1 cellular context compared by ENCODE assay signal in genomic region chr3:193843447-193844301, GRCh38.
TF ChIP-seq lines count a peak whose summit lies in the region.

No MANE protein-coding gene starts in this region.

TF ChIP-seq in HepG2, 621 proteins besides CTCF, POLR2A, EP300 and RAD21 (continued from another document and continues in another):
- TF ChIP-seq FOSL1 (CRISPR knock-in tag; IDR thresholded peaks at IDR 0.05; ENCODE audit: borderline replicate concordance) (no peak), CEBPG (CRISPR knock-in tag; IDR thresholded peaks at IDR 0.05) (no peak), ZNF274 (CRISPR knock-in tag; IDR thresholded peaks at IDR 0.05) (no peak), ZNF414 (CRISPR knock-in tag; IDR thresholded peaks at IDR 0.05) (no peak), ZNF446 (CRISPR knock-in tag; IDR thresholded peaks at IDR 0.05) (no peak), ZNF546 (CRISPR knock-in tag; conservative IDR thresholded peaks at IDR 0.05) (no peak), HDAC1 (CRISPR knock-in tag; IDR thresholded peaks at IDR 0.05) (no peak), HIC2 (CRISPR knock-in tag; IDR thresholded peaks at IDR 0.05; ENCODE audit: low read depth) (no peak), THAP11 (CRISPR knock-in tag; IDR thresholded peaks at IDR 0.05) (no peak), SALL2 (CRISPR knock-in tag; IDR thresholded peaks at IDR 0.05) (no peak), ZNF556 (CRISPR knock-in tag; IDR thresholded peaks at IDR 0.05; ENCODE audit: borderline replicate concordance) (no peak), TFE3 (CRISPR knock-in tag; IDR thresholded peaks at IDR 0.05) (no peak), KAT7 (CRISPR knock-in tag; IDR thresholded peaks at IDR 0.05; ENCODE audit: borderline replicate concordance) (no peak), REL (CRISPR knock-in tag; conservative IDR thresholded peaks at IDR 0.05) (no peak), ZNF713 (CRISPR knock-in tag; IDR thresholded peaks at IDR 0.05) (no peak), SP5 (CRISPR knock-in tag; IDR thresholded peaks at IDR 0.05; ENCODE audit: borderline replicate concordance, low read depth) (peak; percentile 62), ZNF234 (CRISPR knock-in tag; conservative IDR thresholded peaks at IDR 0.05) (no peak), PCBP2 (optimal IDR thresholded peaks at IDR 0.05; ENCODE audit: low read depth, low read length, poor library complexity, severe bottlenecking) (no peak), FOXK1 (CRISPR knock-in tag; IDR thresholded peaks at IDR 0.05; ENCODE audit: borderline replicate concordance, low read depth) (no peak), ELF3 (CRISPR knock-in tag; IDR thresholded peaks at IDR 0.05) (peak; percentile 95), KLF15 (CRISPR knock-in tag; IDR thresholded peaks at IDR 0.05; ENCODE audit: borderline replicate concordance) (no peak), PRMT3 (CRISPR knock-in tag; IDR thresholded peaks at IDR 0.05; ENCODE audit: borderline replicate concordance, low read depth) (no peak), ZNF607 (CRISPR knock-in tag; IDR thresholded peaks at IDR 0.05; ENCODE audit: borderline replicate concordance) (no peak), ATAD3A (CRISPR knock-in tag; IDR thresholded peaks at IDR 0.05) (no peak), CEBPB (IDR thresholded peaks at IDR 0.05; ENCODE audit: borderline replicate concordance, low read depth, low read length) (no peak), EEA1 (CRISPR knock-in tag; IDR thresholded peaks at IDR 0.05; ENCODE audit: borderline replicate concordance) (no peak), SP1 (IDR thresholded peaks at IDR 0.05) (no peak), SP1 (CRISPR knock-in tag; IDR thresholded peaks at IDR 0.05) (no peak), PATZ1 (CRISPR knock-in tag; IDR thresholded peaks at IDR 0.05) (peak; percentile 57; the same call in 1 of the 2 replicates), RAD51 (IDR thresholded peaks at IDR 0.05; ENCODE audit: borderline replicate concordance) (no peak), U2AF1 (optimal IDR thresholded peaks at IDR 0.05; ENCODE audit: low read depth, low read length) (no peak), ZNF687 (CRISPR knock-in tag; IDR thresholded peaks at IDR 0.05) (no peak), ZFP1 (CRISPR knock-in tag; IDR thresholded peaks at IDR 0.05) (no peak), TCF7L2 (IDR thresholded peaks at IDR 0.05; ENCODE audit: low read depth, low read length) (no peak), PHB2 (IDR thresholded peaks at IDR 0.05; ENCODE audit: partially characterized antibody) (no peak), SMYD3 (CRISPR knock-in tag; IDR thresholded peaks at IDR 0.05) (no peak), ZNF747 (CRISPR knock-in tag; IDR thresholded peaks at IDR 0.05; ENCODE audit: borderline replicate concordance) (no peak), RFXANK (CRISPR knock-in tag; IDR thresholded peaks at IDR 0.05) (no peak)
- TF ChIP-seq, protein P1, sequence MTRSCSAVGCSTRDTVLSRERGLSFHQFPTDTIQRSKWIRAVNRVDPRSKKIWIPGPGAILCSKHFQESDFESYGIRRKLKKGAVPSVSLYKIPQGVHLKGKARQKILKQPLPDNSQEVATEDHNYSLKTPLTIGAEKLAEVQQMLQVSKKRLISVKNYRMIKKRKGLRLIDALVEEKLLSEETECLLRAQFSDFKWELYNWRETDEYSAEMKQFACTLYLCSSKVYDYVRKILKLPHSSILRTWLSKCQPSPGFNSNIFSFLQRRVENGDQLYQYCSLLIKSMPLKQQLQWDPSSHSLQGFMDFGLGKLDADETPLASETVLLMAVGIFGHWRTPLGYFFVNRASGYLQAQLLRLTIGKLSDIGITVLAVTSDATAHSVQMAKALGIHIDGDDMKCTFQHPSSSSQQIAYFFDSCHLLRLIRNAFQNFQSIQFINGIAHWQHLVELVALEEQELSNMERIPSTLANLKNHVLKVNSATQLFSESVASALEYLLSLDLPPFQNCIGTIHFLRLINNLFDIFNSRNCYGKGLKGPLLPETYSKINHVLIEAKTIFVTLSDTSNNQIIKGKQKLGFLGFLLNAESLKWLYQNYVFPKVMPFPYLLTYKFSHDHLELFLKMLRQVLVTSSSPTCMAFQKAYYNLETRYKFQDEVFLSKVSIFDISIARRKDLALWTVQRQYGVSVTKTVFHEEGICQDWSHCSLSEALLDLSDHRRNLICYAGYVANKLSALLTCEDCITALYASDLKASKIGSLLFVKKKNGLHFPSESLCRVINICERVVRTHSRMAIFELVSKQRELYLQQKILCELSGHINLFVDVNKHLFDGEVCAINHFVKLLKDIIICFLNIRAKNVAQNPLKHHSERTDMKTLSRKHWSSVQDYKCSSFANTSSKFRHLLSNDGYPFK (CRISPR knock-in tag; IDR thresholded peaks at IDR 0.05; ENCODE audit: borderline replicate concordance) = no peak
- TF ChIP-seq, protein P2, sequence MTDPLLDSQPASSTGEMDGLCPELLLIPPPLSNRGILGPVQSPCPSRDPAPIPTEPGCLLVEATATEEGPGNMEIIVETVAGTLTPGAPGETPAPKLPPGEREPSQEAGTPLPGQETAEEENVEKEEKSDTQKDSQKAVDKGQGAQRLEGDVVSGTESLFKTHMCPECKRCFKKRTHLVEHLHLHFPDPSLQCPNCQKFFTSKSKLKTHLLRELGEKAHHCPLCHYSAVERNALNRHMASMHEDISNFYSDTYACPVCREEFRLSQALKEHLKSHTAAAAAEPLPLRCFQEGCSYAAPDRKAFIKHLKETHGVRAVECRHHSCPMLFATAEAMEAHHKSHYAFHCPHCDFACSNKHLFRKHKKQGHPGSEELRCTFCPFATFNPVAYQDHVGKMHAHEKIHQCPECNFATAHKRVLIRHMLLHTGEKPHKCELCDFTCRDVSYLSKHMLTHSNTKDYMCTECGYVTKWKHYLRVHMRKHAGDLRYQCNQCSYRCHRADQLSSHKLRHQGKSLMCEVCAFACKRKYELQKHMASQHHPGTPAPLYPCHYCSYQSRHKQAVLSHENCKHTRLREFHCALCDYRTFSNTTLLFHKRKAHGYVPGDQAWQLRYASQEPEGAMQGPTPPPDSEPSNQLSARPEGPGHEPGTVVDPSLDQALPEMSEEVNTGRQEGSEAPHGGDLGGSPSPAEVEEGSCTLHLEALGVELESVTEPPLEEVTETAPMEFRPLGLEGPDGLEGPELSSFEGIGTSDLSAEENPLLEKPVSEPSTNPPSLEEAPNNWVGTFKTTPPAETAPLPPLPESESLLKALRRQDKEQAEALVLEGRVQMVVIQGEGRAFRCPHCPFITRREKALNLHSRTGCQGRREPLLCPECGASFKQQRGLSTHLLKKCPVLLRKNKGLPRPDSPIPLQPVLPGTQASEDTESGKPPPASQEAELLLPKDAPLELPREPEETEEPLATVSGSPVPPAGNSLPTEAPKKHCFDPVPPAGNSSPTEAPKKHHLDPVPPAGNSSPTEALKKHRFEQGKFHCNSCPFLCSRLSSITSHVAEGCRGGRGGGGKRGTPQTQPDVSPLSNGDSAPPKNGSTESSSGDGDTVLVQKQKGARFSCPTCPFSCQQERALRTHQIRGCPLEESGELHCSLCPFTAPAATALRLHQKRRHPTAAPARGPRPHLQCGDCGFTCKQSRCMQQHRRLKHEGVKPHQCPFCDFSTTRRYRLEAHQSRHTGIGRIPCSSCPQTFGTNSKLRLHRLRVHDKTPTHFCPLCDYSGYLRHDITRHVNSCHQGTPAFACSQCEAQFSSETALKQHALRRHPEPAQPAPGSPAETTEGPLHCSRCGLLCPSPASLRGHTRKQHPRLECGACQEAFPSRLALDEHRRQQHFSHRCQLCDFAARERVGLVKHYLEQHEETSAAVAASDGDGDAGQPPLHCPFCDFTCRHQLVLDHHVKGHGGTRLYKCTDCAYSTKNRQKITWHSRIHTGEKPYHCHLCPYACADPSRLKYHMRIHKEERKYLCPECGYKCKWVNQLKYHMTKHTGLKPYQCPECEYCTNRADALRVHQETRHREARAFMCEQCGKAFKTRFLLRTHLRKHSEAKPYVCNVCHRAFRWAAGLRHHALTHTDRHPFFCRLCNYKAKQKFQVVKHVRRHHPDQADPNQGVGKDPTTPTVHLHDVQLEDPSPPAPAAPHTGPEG (CRISPR knock-in tag; IDR thresholded peaks at IDR 0.05) = no peak
- TF ChIP-seq, protein P3, sequence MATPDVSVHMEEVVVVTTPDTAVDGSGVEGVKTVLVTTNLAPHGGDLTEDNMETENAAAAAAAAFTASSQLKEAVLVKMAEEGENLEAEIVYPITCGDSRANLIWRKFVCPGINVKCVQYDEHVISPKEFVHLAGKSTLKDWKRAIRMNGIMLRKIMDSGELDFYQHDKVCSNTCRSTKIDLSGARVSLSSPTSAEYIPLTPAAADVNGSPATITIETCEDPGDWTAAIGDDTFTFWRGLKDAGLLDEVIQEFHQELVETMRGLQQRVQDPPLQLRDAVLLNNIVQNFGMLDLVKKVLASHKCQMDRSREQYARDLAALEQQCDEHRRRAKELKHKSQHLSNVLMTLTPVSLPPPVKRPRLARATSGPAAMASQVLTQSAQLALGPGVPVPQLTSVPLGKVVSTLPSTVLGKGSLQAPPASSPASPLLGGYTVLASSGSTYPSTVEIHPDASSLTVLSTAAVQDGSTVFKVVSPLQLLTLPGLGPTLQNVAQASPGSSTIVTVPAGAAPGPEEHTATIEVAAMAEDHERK (CRISPR knock-in tag; IDR thresholded peaks at IDR 0.05; ENCODE audit: low read depth) = no peak
- TF ChIP-seq, protein P4, sequence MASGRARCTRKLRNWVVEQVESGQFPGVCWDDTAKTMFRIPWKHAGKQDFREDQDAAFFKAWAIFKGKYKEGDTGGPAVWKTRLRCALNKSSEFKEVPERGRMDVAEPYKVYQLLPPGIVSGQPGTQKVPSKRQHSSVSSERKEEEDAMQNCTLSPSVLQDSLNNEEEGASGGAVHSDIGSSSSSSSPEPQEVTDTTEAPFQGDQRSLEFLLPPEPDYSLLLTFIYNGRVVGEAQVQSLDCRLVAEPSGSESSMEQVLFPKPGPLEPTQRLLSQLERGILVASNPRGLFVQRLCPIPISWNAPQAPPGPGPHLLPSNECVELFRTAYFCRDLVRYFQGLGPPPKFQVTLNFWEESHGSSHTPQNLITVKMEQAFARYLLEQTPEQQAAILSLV (CRISPR knock-in tag; IDR thresholded peaks at IDR 0.05; ENCODE audit: borderline replicate concordance) = no peak
